ENCODE assay signal across 21 cellular contexts in the genomic region with DNA sequence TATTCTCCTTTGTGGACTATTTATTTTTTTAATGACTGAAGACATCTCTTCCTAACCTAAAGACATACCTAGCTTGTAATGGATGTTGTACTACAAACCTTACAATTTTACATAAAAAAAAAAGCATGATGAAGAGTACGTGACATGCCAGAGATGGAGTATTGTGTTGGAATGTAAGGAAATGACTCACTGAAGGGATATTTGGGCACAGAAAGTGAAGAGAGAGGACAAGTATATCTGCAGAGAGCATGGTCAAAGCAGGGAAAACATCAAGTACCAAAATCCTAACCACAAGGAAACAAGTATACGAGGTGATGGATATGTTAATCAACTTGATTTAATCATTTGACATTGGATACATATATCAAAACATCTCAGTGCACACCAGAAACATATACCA.
"Had no signal": no experiment of that assay in that cellular context is flagged by ENCODE, and none has a peak within 500 bp of the region (broad histone marks: within the 10 kb centered on the region; RNA-seq: fewer than 3 reads in every experiment).

No MANE protein-coding gene starts in this region.

- H3K36me3 ChIP-seq: left ventricle myocardium inferior had no signal

- H3K9me3 ChIP-seq: body of pancreas, left ventricle myocardium inferior had no signal

- H3K27me3 Mint-ChIP-seq: activated CD4-positive, alpha-beta memory T cell treated with anti-CD3 and anti-CD28 coated beads for 36 hours; activated CD4-positive, alpha-beta T cell treated with anti-CD3 and anti-CD28 coated beads for 36 hours; activated CD8-positive, alpha-beta memory T cell treated with anti-CD3 and anti-CD28 coated beads, Interleukin-2, amount 10 ng/mL, durations not matched to agents 7 days and 5 days; activated naive CD4-positive, alpha-beta T cell treated with anti-CD3 and anti-CD28 coated beads, Interleukin-2, amount 10 ng/mL, durations not matched to agents 7 days and 5 days; activated T-cell treated with anti-CD3 and anti-CD28 coated beads, Interleukin-2, amount 50 U/mL, for 24 hours; memory B cell; natural killer cell treated with Interleukin-12 subunit alpha and Interleukin-12 subunit beta and Interleukin-15 and Interleukin-18, amount 100 ng/mL, for 72 hours; progenitor cell of endocrine pancreas; type B pancreatic cell had no signal

- ATAC-seq: activated CD4-positive, alpha-beta T cell treated with anti-CD3 and anti-CD28 coated beads for 36 hours; activated CD8-positive, alpha-beta memory T cell treated with anti-CD3 and anti-CD28 coated beads, Interleukin-2, amount 10 ng/mL, durations not matched to agents 7 days and 5 days; body of pancreas; natural killer cell treated with Interleukin-12 subunit alpha and Interleukin-12 subunit beta and Interleukin-15 and Interleukin-18, amount 100 ng/mL, for 72 hours; right cardiac atrium had no signal

- FAIRE-seq: small intestine had no signal

- H3K27ac ChIP-seq: body of pancreas, hepatocyte, left ventricle myocardium inferior had no signal

- H3K9me3 Mint-ChIP-seq: activated CD4-positive, alpha-beta memory T cell treated with anti-CD3 and anti-CD28 coated beads for 36 hours; memory B cell; type B pancreatic cell had no signal

- DNase-seq: activated CD4-positive, alpha-beta memory T cell treated with anti-CD3 and anti-CD28 coated beads for 36 hours; activated CD4-positive, alpha-beta T cell treated with anti-CD3 and anti-CD28 coated beads for 36 hours; activated CD8-positive, alpha-beta memory T cell treated with anti-CD3 and anti-CD28 coated beads, Interleukin-2, amount 10 ng/mL, durations not matched to agents 7 days and 5 days; activated naive CD4-positive, alpha-beta T cell treated with anti-CD3 and anti-CD28 coated beads, Interleukin-2, amount 10 ng/mL, durations not matched to agents 7 days and 5 days; activated T-cell treated with anti-CD3 and anti-CD28 coated beads, Interleukin-2, amount 50 U/mL, for 24 hours; body of pancreas; effector memory CD4-positive, alpha-beta T cell; kidney; left ventricle myocardium inferior; occipital lobe; right cardiac atrium; small intestine; stimulated activated CD4-positive, alpha-beta T cell treated with anti-CD3 and anti-CD28 coated beads, Interleukin-4, amount 100 ng/mL, for 24 hours; stimulated activated naive CD4-positive, alpha-beta T cell; substantia nigra had no signal

- H3K4me1 Mint-ChIP-seq: activated CD4-positive, alpha-beta T cell treated with anti-CD3 and anti-CD28 coated beads for 36 hours; activated CD8-positive, alpha-beta memory T cell treated with anti-CD3 and anti-CD28 coated beads, Interleukin-2, amount 10 ng/mL, durations not matched to agents 7 days and 5 days; activated naive CD4-positive, alpha-beta T cell treated with anti-CD3 and anti-CD28 coated beads, Interleukin-2, amount 10 ng/mL, durations not matched to agents 7 days and 5 days; memory B cell had no signal

- H3K4me1 ChIP-seq: body of pancreas, left ventricle myocardium inferior had no signal

- H3K4me3 ChIP-seq: body of pancreas, hepatocyte, left ventricle myocardium inferior had no signal

- H3K4me3 Mint-ChIP-seq: activated CD4-positive, alpha-beta memory T cell treated with anti-CD3 and anti-CD28 coated beads for 36 hours; activated CD4-positive, alpha-beta T cell treated with anti-CD3 and anti-CD28 coated beads for 36 hours; activated CD8-positive, alpha-beta memory T cell treated with anti-CD3 and anti-CD28 coated beads, Interleukin-2, amount 10 ng/mL, durations not matched to agents 7 days and 5 days; activated naive CD4-positive, alpha-beta T cell treated with anti-CD3 and anti-CD28 coated beads, Interleukin-2, amount 10 ng/mL, durations not matched to agents 7 days and 5 days; activated T-cell treated with anti-CD3 and anti-CD28 coated beads, Interleukin-2, amount 50 U/mL, for 24 hours; memory B cell; natural killer cell treated with Interleukin-12 subunit alpha and Interleukin-12 subunit beta and Interleukin-15 and Interleukin-18, amount 100 ng/mL, for 72 hours; T-helper 1 cell treated with Interleukin-12 subunit alpha and Interleukin-12 subunit beta and Interleukin-4 antibody, amounts not matched to agents 30 μg/mL and 1 μg/mL, for 36 hours; type B pancreatic cell had no signal

- H3K27me3 ChIP-seq: body of pancreas, hepatocyte had no signal

- H3K27ac Mint-ChIP-seq: activated CD4-positive, alpha-beta memory T cell treated with anti-CD3 and anti-CD28 coated beads for 36 hours; activated CD4-positive, alpha-beta T cell treated with anti-CD3 and anti-CD28 coated beads for 36 hours; activated CD8-positive, alpha-beta memory T cell treated with anti-CD3 and anti-CD28 coated beads, Interleukin-2, amount 10 ng/mL, durations not matched to agents 7 days and 5 days; activated naive CD4-positive, alpha-beta T cell treated with anti-CD3 and anti-CD28 coated beads, Interleukin-2, amount 10 ng/mL, durations not matched to agents 7 days and 5 days; activated T-cell treated with anti-CD3 and anti-CD28 coated beads, Interleukin-2, amount 50 U/mL, for 24 hours; memory B cell; natural killer cell treated with Interleukin-12 subunit alpha and Interleukin-12 subunit beta and Interleukin-15 and Interleukin-18, amount 100 ng/mL, for 72 hours; progenitor cell of endocrine pancreas; T-helper 1 cell treated with Interleukin-12 subunit alpha and Interleukin-12 subunit beta and Interleukin-4 antibody, amounts not matched to agents 30 μg/mL and 1 μg/mL, for 36 hours; type B pancreatic cell had no signal

- H3K36me3 Mint-ChIP-seq: activated CD4-positive, alpha-beta memory T cell treated with anti-CD3 and anti-CD28 coated beads for 36 hours; activated CD8-positive, alpha-beta memory T cell treated with anti-CD3 and anti-CD28 coated beads, Interleukin-2, amount 10 ng/mL, durations not matched to agents 7 days and 5 days; activated naive CD4-positive, alpha-beta T cell treated with anti-CD3 and anti-CD28 coated beads, Interleukin-2, amount 10 ng/mL, durations not matched to agents 7 days and 5 days; memory B cell; natural killer cell treated with Interleukin-12 subunit alpha and Interleukin-12 subunit beta and Interleukin-15 and Interleukin-18, amount 100 ng/mL, for 72 hours; type B pancreatic cell had no signal
